ENCODE assay signal across 8 cellular contexts in the genomic region with DNA sequence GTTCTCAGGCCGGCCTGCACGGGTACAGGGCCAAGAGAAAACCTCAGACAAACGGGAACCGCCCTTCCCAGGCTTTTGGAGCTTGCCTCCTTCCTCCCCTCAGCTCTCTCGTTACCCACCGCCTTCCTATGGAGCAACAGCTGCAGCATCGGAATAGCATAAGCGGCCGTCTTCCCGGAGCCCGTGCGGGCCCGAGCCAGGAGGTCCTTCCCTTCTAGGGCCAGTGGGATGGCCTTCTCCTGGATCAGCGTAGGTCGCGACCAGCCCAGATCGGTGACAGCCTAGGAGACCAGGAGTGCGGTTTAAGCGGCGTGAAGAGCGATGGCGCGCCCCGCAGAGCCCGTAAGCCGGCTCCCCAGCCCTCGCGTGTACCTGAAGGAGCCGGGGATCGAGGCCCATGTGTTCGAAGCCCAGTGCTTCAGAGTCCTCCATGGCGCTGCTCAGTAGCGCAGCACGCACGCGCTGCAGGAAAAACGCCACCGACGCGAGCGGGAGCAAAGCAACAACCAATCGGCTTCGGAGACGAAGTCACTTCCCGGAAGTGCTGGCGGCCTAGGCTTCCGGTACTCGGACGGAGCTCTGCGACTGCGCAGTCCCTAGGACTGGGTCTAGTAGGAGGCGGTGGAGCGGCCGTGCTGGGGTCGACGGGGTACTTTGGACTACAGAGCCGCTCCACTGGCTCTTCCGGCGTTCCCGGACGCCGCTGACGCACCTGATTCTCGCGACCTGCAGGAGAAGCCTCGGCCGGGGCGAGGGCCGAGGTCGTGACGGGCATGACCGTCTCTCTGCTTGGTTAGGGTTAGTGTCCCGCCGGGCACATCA. TPM values are rescaled to one million over a fixed set of nuclear protein-coding genes. Genes with fewer than 3 reads are reported as not detected.
DNase-seq lines count a peak whose midpoint lies in the region; ATAC-seq and TF ChIP-seq lines count a peak whose summit lies in the region.

A gene with protein sequence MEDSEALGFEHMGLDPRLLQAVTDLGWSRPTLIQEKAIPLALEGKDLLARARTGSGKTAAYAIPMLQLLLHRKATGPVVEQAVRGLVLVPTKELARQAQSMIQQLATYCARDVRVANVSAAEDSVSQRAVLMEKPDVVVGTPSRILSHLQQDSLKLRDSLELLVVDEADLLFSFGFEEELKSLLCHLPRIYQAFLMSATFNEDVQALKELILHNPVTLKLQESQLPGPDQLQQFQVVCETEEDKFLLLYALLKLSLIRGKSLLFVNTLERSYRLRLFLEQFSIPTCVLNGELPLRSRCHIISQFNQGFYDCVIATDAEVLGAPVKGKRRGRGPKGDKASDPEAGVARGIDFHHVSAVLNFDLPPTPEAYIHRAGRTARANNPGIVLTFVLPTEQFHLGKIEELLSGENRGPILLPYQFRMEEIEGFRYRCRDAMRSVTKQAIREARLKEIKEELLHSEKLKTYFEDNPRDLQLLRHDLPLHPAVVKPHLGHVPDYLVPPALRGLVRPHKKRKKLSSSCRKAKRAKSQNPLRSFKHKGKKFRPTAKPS (minus strand): TSS at position 445 of the 822 bp plus-strand sequence. CDS start 13 bp downstream, at position 432.

- H3K4me1 ChIP-seq in mammary epithelial cell (ENCODE audit: insufficient read depth, low read length): peaks cover 10% of the 10 kb centered on the region
- peaks cover 14% of the 10 kb centered on the region for H3K4me1 ChIP-seq in smooth muscle cell (ENCODE audit: low read depth)

- H3K27me3 ChIP-seq in WERI-Rb-1 (ENCODE audit: insufficient read depth, low read depth, severe bottlenecking): no peaks in the 10 kb centered on the region
- H3K27me3 ChIP-seq in mammary epithelial cell (ENCODE audit: insufficient read depth, low read length): no peaks in the 10 kb centered on the region
- H3K27me3 ChIP-seq in smooth muscle cell (ENCODE audit: low read depth): no peaks in the 10 kb centered on the region

- H3F3A ChIP-seq in smooth muscle cell (ENCODE audit: low read depth): no peaks in the 10 kb centered on the region

- H3K4me2 ChIP-seq in mammary epithelial cell (ENCODE audit: insufficient read depth, low read depth, low read length) (peak within 1 kb of the TSS; percentile 83), smooth muscle cell (peak within 1 kb of the TSS; percentile 97)

- TSS peak; percentile 39 for BruUV-seq in mammary epithelial cell (replicated peaks; lab: Mats Ljungman, UMichigan)

- peak; percentile 99 for DNase-seq in ACHN
- DNase-seq in NCI-H2227 (lab: John Stamatoyannopoulos, UW; ENCODE audit: unreplicated experiment): peak; percentile 95
- peak; percentile 96 for DNase-seq in WERI-Rb-1
- peak; percentile 90 for DNase-seq in mammary epithelial cell
- peak; percentile 96 for DNase-seq in iPS-NIHi7 (ENCODE audit: extremely low spot score)
- peak; percentile 62 for DNase-seq in smooth muscle cell (lab: John Stamatoyannopoulos, UW; ENCODE audit: unreplicated experiment)

- H4K20me1 ChIP-seq in mammary epithelial cell (ENCODE audit: insufficient read depth, low read length) (no peaks in the 10 kb centered on the region), smooth muscle cell (ENCODE audit: low read depth) (no peaks in the 10 kb centered on the region)

- H3K4me3 ChIP-seq in WERI-Rb-1 (ENCODE audit: low read depth, low read length) (peak within 1 kb of the TSS; percentile 99), mammary epithelial cell (replicated peaks in 1 of 3; ENCODE audit: insufficient read depth in 1 of 3, low read depth in 2 of 3, low read length in 3 of 3) (peak within 1 kb of the TSS; percentile 72 to 96 (median 91)), smooth muscle cell (peak within 1 kb of the TSS; percentile 87)

- intact Hi-C loops in mammary epithelial cell (cut with micrococcal nuclease): no loop called here

- CTCF ChIA-PET in mammary epithelial cell (lab: Charles Lee; ENCODE audit: low non-redundant PET): interaction anchor here (0.7 kb wide), 1 partner anchor 11 kb away, joined by 3 read pairs; no protein-coding TSS in a partner anchor

- ATAC-seq in GM18873 (IDR thresholded peaks at IDR 0.05; ENCODE audit: low FRiP score, unreplicated experiment) (peak; percentile 75), HG03139 (IDR thresholded peaks at IDR 0.05; ENCODE audit: unreplicated experiment) (peak; percentile 90)

- peak within 1 kb of the TSS; percentile 85 for H3K9ac ChIP-seq in mammary epithelial cell (ENCODE audit: insufficient read depth, low read length)
- H3K9ac ChIP-seq in smooth muscle cell (ENCODE audit: low read depth): peak within 1 kb of the TSS; percentile 89

- dilution Hi-C loops in mammary epithelial cell (cut with HindIII; ENCODE audit: low sequenced_read_pairs): no loop called here

- peaks cover 72% of the 10 kb centered on the region for H3K79me2 ChIP-seq in mammary epithelial cell (ENCODE audit: insufficient read depth, low read length)
- H3K79me2 ChIP-seq in smooth muscle cell (ENCODE audit: low read depth): peaks cover 35% of the 10 kb centered on the region

- H3K27ac ChIP-seq in WERI-Rb-1 (peak within 1 kb of the TSS; percentile 85), mammary epithelial cell (ENCODE audit: insufficient read depth, low read depth, low read length) (peak within 1 kb of the TSS; percentile 53), smooth muscle cell (ENCODE audit: low read depth) (peak within 1 kb of the TSS; percentile 83)

- H2AFZ ChIP-seq in mammary epithelial cell (ENCODE audit: low read depth, low read length) (peak within 1 kb of the TSS; percentile 88), smooth muscle cell (ENCODE audit: low read depth) (peak within 1 kb of the TSS; percentile 91)

- H3K36me3 ChIP-seq in WERI-Rb-1: peaks cover 72% of the 10 kb centered on the region
- peaks cover 32% of the 10 kb centered on the region for H3K36me3 ChIP-seq in mammary epithelial cell (ENCODE audit: insufficient read depth, low read length)
- peaks cover 8% of the 10 kb centered on the region for H3K36me3 ChIP-seq in smooth muscle cell (ENCODE audit: low read depth)

- H3K9me3 ChIP-seq in WERI-Rb-1 (ENCODE audit: severe bottlenecking) (no peaks in the 10 kb centered on the region), mammary epithelial cell (replicated peaks; ENCODE audit: insufficient read depth, low read length) (no peaks in the 10 kb centered on the region), smooth muscle cell (replicated peaks; ENCODE audit: low read depth) (no peaks in the 10 kb centered on the region)

- TF ChIP-seq CTCF in WERI-Rb-1 (IDR thresholded peaks at IDR 0.05; ENCODE audit: low read depth, low read length) (no peak), mammary epithelial cell (conservative IDR thresholded peaks at IDR 0.05 in 1 of 2, IDR thresholded peaks at IDR 0.05 in 1 of 2; ENCODE audit: extremely low read depth in 1 of 2, insufficient read depth in 1 of 2, low read depth in 1 of 2, low read length in 2 of 2) (no peak), smooth muscle cell (IDR thresholded peaks at IDR 0.05; ENCODE audit: borderline replicate concordance, insufficient read depth, poor library complexity, severe bottlenecking) (no peak)

- WGBS in mammary epithelial cell (ENCODE audit: low coverage, missing lambda C conversion rate): 4% methylated on average over 62 of the region's 74 CpGs
- WGBS in smooth muscle cell (ENCODE audit: low lambda C conversion rate): under 1% methylated on average over 74 of the region's 74 CpGs

- in situ Hi-C loops in ACHN (cut with HindIII; ENCODE audit: low pct_ligation_motif_present, low pct_unique_long_range_greater_than_20kb, low sequenced_read_pairs): no loop called here
- in situ Hi-C loops in mammary epithelial cell (cut with MboI; ENCODE audit: low sequenced_read_pairs in 2 of 2): loop anchor here in 1 of 2 donors (25.0 kb wide), 1 partner anchor 361 kb away; a partner anchor contains a TSS

RNA-seq across cellular contexts. Expression of the gene that starts here (rescaled TPM):
- 10 to 100 TPM; 51.3 to 85.8 TPM for total RNA-seq in mammary epithelial cell
- polyA plus RNA-seq in mammary epithelial cell: 78.1 TPM
- 87.3 TPM for polyA minus RNA-seq in mammary epithelial cell
- 42.7 and 43.2 TPM in 2 replicates for total RNA-seq in smooth muscle cell
- polyA plus RNA-seq in smooth muscle cell: 64.5 and 71.8 TPM in 2 replicates

Comparison
In these comparisons a context has a peak if more than half of its experiments do, and no peak if none do; other contexts are left out.
1. Peak in every context shown above with its lines: DNase-seq, ATAC-seq, H3K4me3 ChIP-seq and H3K27ac ChIP-seq.